Comparison of ENCODE assay signal across 23 cellular contexts in genomic region chr15:56036546-56037067, GRCh38. TPM values are rescaled to one million over a fixed set of nuclear protein-coding genes. Genes with fewer than 3 reads are reported as not detected.
DNase-seq lines count a peak whose midpoint lies in the region; ATAC-seq and TF ChIP-seq lines count a peak whose summit lies in the region.
"Had no signal": no experiment of that assay in that cellular context is flagged by ENCODE, and none has a peak within 500 bp of the region (broad histone marks: within the 10 kb centered on the region; RNA-seq: fewer than 3 reads in every experiment).

No MANE protein-coding gene starts in this region.

- H3K18ac ChIP-seq in H9 (ENCODE audit: insufficient read length, low read depth, low read length), result no peak overlapping the region
- peak overlapping the region; percentile 27 for H3K18ac ChIP-seq in neuronal stem cell (ENCODE audit: low read length)

- H4K20me1 ChIP-seq in H9 (ENCODE audit: control insufficient read depth, insufficient read depth, insufficient read length), result no peaks in the 10 kb centered on the region

- H3K9ac ChIP-seq in H9 (ENCODE audit: extremely low read depth, insufficient read length, low read length) (no peak overlapping the region), neuronal stem cell (ENCODE audit: low read depth, low read length, poor library complexity) (no peak overlapping the region)

- no peak overlapping the region for H2BK12ac ChIP-seq in H9 (ENCODE audit: insufficient read length, low read depth, low read length)
- H2BK12ac ChIP-seq in neuronal stem cell (ENCODE audit: low read length), result no peak overlapping the region

- H2AFZ ChIP-seq in H9 (ENCODE audit: low read length) (no peak overlapping the region), neuronal stem cell (ENCODE audit: low read length) (no peak overlapping the region)
- H2AFZ ChIP-seq: GM23338 had no signal

- H3K4me3 Mint-ChIP-seq in activated CD8-positive, alpha-beta T cell treated with anti-CD3 and anti-CD28 coated beads for 36 hours, result no peak overlapping the region
- H3K4me3 Mint-ChIP-seq in activated CD8-positive, alpha-beta T cell treated with anti-CD3 and anti-CD28 coated beads, Interleukin-2, amount 10 ng/mL, durations not matched to agents 7 days and 5 days, result no peak overlapping the region
- H3K4me3 Mint-ChIP-seq in H9, result no peak overlapping the region
- H3K4me3 Mint-ChIP-seq: CD14-positive monocyte, GM23338 had no signal

- H2AK5ac ChIP-seq in H9 (ENCODE audit: insufficient read length, low read length) (no peak overlapping the region), neuronal stem cell (ENCODE audit: low read depth, low read length) (no peak overlapping the region)

- H3K27ac ChIP-seq in H9 (ENCODE audit: insufficient read length, low read depth, low read length) (no peak overlapping the region), esophagus muscularis mucosa (replicated peaks in 1 of 4) (no peak overlapping the region), neuronal stem cell (replicated peaks; ENCODE audit: low read length) (no peak overlapping the region)

- no peak overlapping the region for H2BK20ac ChIP-seq in H9 (ENCODE audit: low read depth, low read length, poor library complexity, severe bottlenecking)

- no peaks in the 10 kb centered on the region for H3K27me3 Mint-ChIP-seq in activated CD8-positive, alpha-beta T cell treated with anti-CD3 and anti-CD28 coated beads for 36 hours
- H3K27me3 Mint-ChIP-seq in activated CD8-positive, alpha-beta T cell treated with anti-CD3 and anti-CD28 coated beads, Interleukin-2, amount 10 ng/mL, durations not matched to agents 7 days and 5 days (ENCODE audit: low read depth), result peaks cover 20% of the 10 kb centered on the region
- no peaks in the 10 kb centered on the region; the same call in 1 of the 2 replicates for H3K27me3 Mint-ChIP-seq in H9 (ENCODE audit: low read depth)

- no CpG with 5 or more reads among the region's 5 CpGs for WGBS in H9 (ENCODE audit: extremely low coverage, insufficient read length, low lambda C conversion rate)
- 74% methylated on average over 5 of the region's 5 CpGs for WGBS in esophagus muscularis mucosa
- WGBS in neuronal stem cell (ENCODE audit: extremely low coverage in 2 of 2, insufficient read length in 2 of 2, insufficient replicate concordance in 1 of 2), 2 donors, result no CpG with 5 or more reads among the region's 5 CpGs

- H3T11ph ChIP-seq in H9 (ENCODE audit: low read length), result no peak overlapping the region

- H3K14ac ChIP-seq in H9 (ENCODE audit: insufficient read depth, low read length) (0 out of 2 replicates have a peak overlapping the region, but pooled peaks have one; percentile 60), neuronal stem cell (ENCODE audit: low read length) (no peak overlapping the region)

- H2BK5ac ChIP-seq in H9 (ENCODE audit: insufficient read length, low read length) (no peak overlapping the region), neuronal stem cell (ENCODE audit: low read length) (no peak overlapping the region)

- H3K4ac ChIP-seq in H9 (ENCODE audit: low read depth, low read length), result no peak overlapping the region
- peak overlapping the region; percentile 79 for H3K4ac ChIP-seq in neuronal stem cell (ENCODE audit: low read length)

- no peaks in the 10 kb centered on the region for H3K36me3 ChIP-seq in esophagus muscularis mucosa
- H3K36me3 ChIP-seq in neuronal stem cell (replicated peaks in 1 of 2; ENCODE audit: control insufficient read depth in 2 of 2, insufficient read depth in 2 of 2, low read length in 2 of 2), result no peaks in the 10 kb centered on the region
- H3K36me3 ChIP-seq: BE2C had no signal

- CTCF ChIA-PET in activated CD8-positive, alpha-beta T cell treated with anti-CD3 and anti-CD28 coated beads for 36 hours (lab: Charles Lee), result interaction anchor here (0.6 kb wide), 1 partner anchor 118 kb away, joined by 3 read pairs; no protein-coding TSS in a partner anchor
- CTCF ChIA-PET in activated CD8-positive, alpha-beta T cell treated with anti-CD3 and anti-CD28 coated beads, Interleukin-2, amount 10 ng/mL, durations not matched to agents 7 days and 5 days (lab: Charles Lee), result no interaction called here

- H3K27ac Mint-ChIP-seq in activated CD8-positive, alpha-beta T cell treated with anti-CD3 and anti-CD28 coated beads for 36 hours, result peak overlapping the region; percentile 44
- H3K27ac Mint-ChIP-seq in activated CD8-positive, alpha-beta T cell treated with anti-CD3 and anti-CD28 coated beads, Interleukin-2, amount 10 ng/mL, durations not matched to agents 7 days and 5 days, result no peak overlapping the region
- H3K27ac Mint-ChIP-seq in H9, result peak overlapping the region in 1 of 3 experiments; percentile 7; a peak in 1 of 7 replicates
- H3K27ac Mint-ChIP-seq: CD14-positive monocyte, GM23338 had no signal

- ATAC-seq in activated CD8-positive, alpha-beta T cell treated with anti-CD3 and anti-CD28 coated beads for 36 hours, result no peak
- no peak for ATAC-seq in activated CD8-positive, alpha-beta T cell treated with anti-CD3 and anti-CD28 coated beads, Interleukin-2, amount 10 ng/mL, durations not matched to agents 7 days and 5 days
- ATAC-seq: GM23338 had no signal

- no peak for TF ChIP-seq CTCF in activated CD8-positive, alpha-beta T cell treated with anti-CD3 and anti-CD28 coated beads for 36 hours (IDR thresholded peaks at IDR 0.05)
- TF ChIP-seq CTCF in H9 (conservative IDR thresholded peaks at IDR 0.05) (no peak), esophagus muscularis mucosa (IDR thresholded peaks at IDR 0.05) (no peak)

- intact Hi-C loops in activated CD8-positive, alpha-beta T cell treated with anti-CD3 and anti-CD28 coated beads for 36 hours (cut with micrococcal nuclease), result no loop called here
- intact Hi-C loops in esophagus muscularis mucosa (cut with DNase I), result no loop called here

- DNase-seq in activated CD8-positive, alpha-beta T cell treated with anti-CD3 and anti-CD28 coated beads for 36 hours, result no peak
- DNase-seq in activated CD8-positive, alpha-beta T cell treated with anti-CD3 and anti-CD28 coated beads, Interleukin-2, amount 10 ng/mL, durations not matched to agents 7 days and 5 days, result no peak
- DNase-seq in H9 (no peak), esophagus muscularis mucosa (ENCODE audit: extremely low spot score) (peak; percentile 45), neuronal stem cell (ENCODE audit: low spot score) (no peak), HT-29 (ENCODE audit: low spot score) (no peak), EL (no peak), NCI-H69 (lab: John Stamatoyannopoulos, UW) (no peak)
- DNase-seq: 8988T, ACHN, BE2C, HCEC 1CT, Karpas-422, NCI-H1092, NCI-H1417 treated with DMSO at 0.1 percent for 48 hours, NCI-H1694 treated with DMSO at 0.1 percent for 48 hours, NCI-H2081, NCI-H2227 treated with DMSO at 0.1 percent for 48 hours, NCI-H526 treated with DMSO at 0.1 percent for 48 hours, RPMI8226, SHP77 had no signal

- peaks cover 10% of the 10 kb centered on the region for H3K9me3 Mint-ChIP-seq in activated CD8-positive, alpha-beta T cell treated with anti-CD3 and anti-CD28 coated beads for 36 hours
- no peaks in the 10 kb centered on the region for H3K9me3 Mint-ChIP-seq in activated CD8-positive, alpha-beta T cell treated with anti-CD3 and anti-CD28 coated beads, Interleukin-2, amount 10 ng/mL, durations not matched to agents 7 days and 5 days (ENCODE audit: insufficient read depth)
- H3K9me3 Mint-ChIP-seq in H9, result no peaks in the 10 kb centered on the region
- H3K9me3 Mint-ChIP-seq: GM23338 had no signal

- H3K56ac ChIP-seq in H9 (ENCODE audit: insufficient read length, low read depth, low read length), result no peak overlapping the region

- POLR2A ChIA-PET in activated CD8-positive, alpha-beta T cell treated with anti-CD3 and anti-CD28 coated beads for 36 hours (lab: Charles Lee), result no interaction called here
- POLR2A ChIA-PET in activated CD8-positive, alpha-beta T cell treated with anti-CD3 and anti-CD28 coated beads, Interleukin-2, amount 10 ng/mL, durations not matched to agents 7 days and 5 days (lab: Charles Lee), result no interaction called here

- H3K27me3 ChIP-seq in H9 (ENCODE audit: insufficient read depth, low read length) (no peaks in the 10 kb centered on the region), esophagus muscularis mucosa (no peaks in the 10 kb centered on the region), neuronal stem cell (ENCODE audit: control insufficient read depth in 3 of 3, insufficient read depth in 3 of 3, low read depth in 1 of 3, low read length in 3 of 3) (no peaks in the 10 kb centered on the region)
- H3K27me3 ChIP-seq: BE2C had no signal

- H2BK120ac ChIP-seq in H9 (ENCODE audit: low read depth, low read length, poor library complexity, severe bottlenecking) (no peak overlapping the region), neuronal stem cell (ENCODE audit: low read depth, low read length) (no peak overlapping the region)

- no peak for TF ChIP-seq POLR2A in esophagus muscularis mucosa (IDR thresholded peaks at IDR 0.05; ENCODE audit: low read depth)

- H4K8ac ChIP-seq in H9 (replicated peaks; ENCODE audit: insufficient read length, low read depth, low read length) (no peak overlapping the region), neuronal stem cell (ENCODE audit: low read depth, low read length) (no peak overlapping the region)

- H3K36me3 Mint-ChIP-seq in activated CD8-positive, alpha-beta T cell treated with anti-CD3 and anti-CD28 coated beads for 36 hours (ENCODE audit: low read depth), result peaks cover 19% of the 10 kb centered on the region
- peaks cover 4% of the 10 kb centered on the region for H3K36me3 Mint-ChIP-seq in activated CD8-positive, alpha-beta T cell treated with anti-CD3 and anti-CD28 coated beads, Interleukin-2, amount 10 ng/mL, durations not matched to agents 7 days and 5 days (ENCODE audit: low read depth)
- no peaks in the 10 kb centered on the region for H3K36me3 Mint-ChIP-seq in H9 (ENCODE audit: insufficient read depth in 1 of 3, low read depth in 3 of 3)
- H3K36me3 Mint-ChIP-seq: CD14-positive monocyte had no signal

- H4K91ac ChIP-seq in H9 (ENCODE audit: insufficient read length, low read depth, low read length), result no peak overlapping the region
- H4K91ac ChIP-seq in neuronal stem cell (ENCODE audit: low read depth, low read length, poor library complexity), result no peak overlapping the region

- no peak overlapping the region for H3K4me2 ChIP-seq in H9 (ENCODE audit: insufficient read depth, insufficient read length, low read length)
- H3K4me2 ChIP-seq in neuronal stem cell (ENCODE audit: insufficient read depth, low read length, poor library complexity, severe bottlenecking), result no peak overlapping the region
- H3K4me2 ChIP-seq: GM23338 had no signal

- H3K4me1 Mint-ChIP-seq in activated CD8-positive, alpha-beta T cell treated with anti-CD3 and anti-CD28 coated beads for 36 hours (ENCODE audit: low read depth), result peaks cover 38% of the 10 kb centered on the region
- H3K4me1 Mint-ChIP-seq in activated CD8-positive, alpha-beta T cell treated with anti-CD3 and anti-CD28 coated beads, Interleukin-2, amount 10 ng/mL, durations not matched to agents 7 days and 5 days (ENCODE audit: low read depth), result peaks cover 19% of the 10 kb centered on the region
- peaks cover 7% of the 10 kb centered on the region in 2 experiments; a peak in 3 of 4 replicates for H3K4me1 Mint-ChIP-seq in H9

- no peak for TF ChIP-seq EP300 in esophagus muscularis mucosa (IDR thresholded peaks at IDR 0.05)

- H3K4me1 ChIP-seq in H9 (ENCODE audit: insufficient read depth, low read length) (no peaks in the 10 kb centered on the region; the same call in 1 of the 2 replicates), esophagus muscularis mucosa (peaks cover 10 to 12% (median 12%) of the 10 kb centered on the region in 4 donors), neuronal stem cell (ENCODE audit: control insufficient read depth in 2 of 2, insufficient read depth in 1 of 2, low read depth in 1 of 2, low read length in 2 of 2) (peaks cover 5 to 9% of the 10 kb centered on the region in 2 donors)

- no peak overlapping the region for H2BK15ac ChIP-seq in H9 (ENCODE audit: low read depth, low read length)
- no peak overlapping the region for H2BK15ac ChIP-seq in neuronal stem cell (ENCODE audit: low read length)

- no peak overlapping the region for H4K5ac ChIP-seq in H9 (ENCODE audit: insufficient read length, low read depth, low read length)

- H3K79me1 ChIP-seq in H9 (ENCODE audit: insufficient read depth, low read depth, low read length, poor library complexity, severe bottlenecking), result no peaks in the 10 kb centered on the region
- H3K79me1 ChIP-seq in neuronal stem cell (ENCODE audit: low read depth, low read length), result no peaks in the 10 kb centered on the region

- H3K9me3 ChIP-seq in H9 (ENCODE audit: control insufficient read depth, low read depth, low read length) (no peaks in the 10 kb centered on the region), esophagus muscularis mucosa (no peaks in the 10 kb centered on the region), neuronal stem cell (replicated peaks in 1 of 2; ENCODE audit: control insufficient read depth in 2 of 2, insufficient read depth in 1 of 2, low read depth in 1 of 2, low read length in 2 of 2) (no peaks in the 10 kb centered on the region)
- H3K9me3 ChIP-seq: BE2C had no signal

- H3K23ac ChIP-seq in H9 (ENCODE audit: insufficient read length, low read depth, low read length) (no peak overlapping the region), neuronal stem cell (ENCODE audit: low read depth, low read length, poor library complexity) (no peak overlapping the region)

- no peaks in the 10 kb centered on the region for H3K79me2 ChIP-seq in H9 (ENCODE audit: insufficient read depth, low read length)

- no peak overlapping the region for H3K4me3 ChIP-seq in esophagus muscularis mucosa
- H3K4me3 ChIP-seq in neuronal stem cell (ENCODE audit: low read length in 2 of 2), result no peak overlapping the region
- H3K4me3 ChIP-seq: GM23338 had no signal

- H3K23me2 ChIP-seq in H9 (ENCODE audit: insufficient read length, low read depth, low read length, poor library complexity, severe bottlenecking), result no peaks in the 10 kb centered on the region

RNA-seq across cellular contexts. Expression of gene NEDD4, which starts 43.2 kb away (rescaled TPM):
- 10 to 100 TPM; 10.4 to 11.8 TPM for total RNA-seq in activated CD8-positive, alpha-beta T cell treated with anti-CD3 and anti-CD28 coated beads for 36 hours
- 1 to 10 TPM; 5.7 to 6.2 TPM for total RNA-seq in activated CD8-positive, alpha-beta T cell treated with anti-CD3 and anti-CD28 coated beads, Interleukin-2, amount 10 ng/mL, durations not matched to agents 7 days and 5 days
- total RNA-seq in H9 (2021) (9.3 and 9.6 TPM in 2 replicates), esophagus muscularis mucosa (10 to 100 TPM; 19.2 to 35.1 (median 23.1) TPM)
- 3.5 TPM for polyA plus RNA-seq in neuronal stem cell (2013, experiment 1 of 2)
- 3.9 TPM for polyA plus RNA-seq in neuronal stem cell (2013, experiment 2 of 2)
- total RNA-seq in HT-29 (2014; rRNA removed; shearing (Covaris generic)), result 5.7 and 6.2 TPM in 2 replicates
